ENCODE assay signal across 1 cellular context in the genomic region with DNA sequence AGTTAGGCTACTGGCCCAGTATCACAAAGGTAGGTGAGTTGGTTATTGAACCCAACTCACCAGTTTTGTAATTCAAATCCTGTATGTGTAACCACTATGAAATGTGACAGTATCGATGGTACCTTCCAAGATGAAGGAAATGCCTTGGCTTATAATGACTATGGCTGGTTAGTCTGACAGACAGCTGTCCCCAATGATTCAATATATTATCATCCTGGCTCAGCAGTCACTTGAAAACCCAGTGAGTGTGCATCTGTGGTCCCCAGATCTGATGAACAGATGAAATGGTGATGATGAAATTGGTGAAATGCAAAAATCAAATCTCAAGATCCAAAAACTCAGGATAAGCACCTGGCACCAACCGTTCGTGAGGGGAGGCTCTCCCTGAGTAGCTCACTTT.
TF ChIP-seq lines count a peak whose summit lies in the region.

No MANE protein-coding gene starts in this region.

TF ChIP-seq in HepG2, 621 proteins besides CTCF, POLR2A, EP300 and RAD21:
- TF ChIP-seq MTA3 (CRISPR knock-in tag; IDR thresholded peaks at IDR 0.05) (no peak), MTF1 (CRISPR knock-in tag; IDR thresholded peaks at IDR 0.05) (no peak), AGO2 (optimal IDR thresholded peaks at IDR 0.05; ENCODE audit: low read depth, low read length) (peak; percentile 27), ATF4 (CRISPR knock-in tag; IDR thresholded peaks at IDR 0.05) (0 out of 4 replicates have a peak, but pooled peaks of 1 of the 2 experiments have one; percentile 23), RBM22 (optimal IDR thresholded peaks at IDR 0.05; ENCODE audit: low read length) (peak; percentile 61)
TF ChIP-seq in HepG2: peak in this region for 3.
